23 cellular contexts compared by ENCODE assay signal in genomic region chrX:7263330-7263729, GRCh38.
"Had no signal": no experiment of that assay in that cellular context is flagged by ENCODE, and none has a peak within 500 bp of the region (broad histone marks: within the 10 kb centered on the region; RNA-seq: fewer than 3 reads in every experiment).

No MANE protein-coding gene starts in this region.

- H3K27me3 Mint-ChIP-seq: naive thymus-derived CD4-positive, alpha-beta T cell; stimulated activated memory B cell treated with anti-CD40 and anti-IgM and Interleukin-4, amounts not matched to agents 10 μg/mL and 1 μg/mL and 100 μg/mL, for 72 hours; stimulated activated naive CD8-positive, alpha-beta T cell treated with anti-CD3 and anti-CD28 coated beads, Interleukin-15, Interleukin-2, amounts not matched to agents 100 ng/mL and 50 ng/mL, for 24 hours had no signal

- H3K4me1 ChIP-seq: esophagus squamous epithelium, left ventricle myocardium inferior, lower lobe of right lung, psoas muscle, tibial artery, upper lobe of right lung, vagina had no signal

- DNase-seq: effector memory CD4-positive, alpha-beta T cell; esophagus squamous epithelium; immature natural killer cell; left ventricle myocardium inferior; lower lobe of right lung; mesenchymal stem cell; midbrain; naive thymus-derived CD4-positive, alpha-beta T cell; nephron progenitor cell; psoas muscle; retina; spleen; stimulated activated CD4-positive, alpha-beta T cell treated with anti-CD3 and anti-CD28 coated beads, Interleukin-15, amount 100 ng/mL, for 24 hours; stimulated activated CD4-positive, alpha-beta T cell treated with anti-CD3 and anti-CD28 coated beads, Interleukin-1b, Interleukin-23, amount 100 ng/mL, for 48 hours; stimulated activated CD4-positive, alpha-beta T cell treated with anti-CD3 and anti-CD28 coated beads, Interleukin-4, amount 100 ng/mL, for 24 hours; tibial artery; upper lobe of right lung had no signal

- H3K27ac Mint-ChIP-seq: immature natural killer cell; naive thymus-derived CD4-positive, alpha-beta T cell; nephron progenitor cell; stimulated activated memory B cell treated with anti-CD40 and anti-IgM and Interleukin-4, amounts not matched to agents 10 μg/mL and 1 μg/mL and 100 μg/mL, for 72 hours; stimulated activated naive CD8-positive, alpha-beta T cell treated with anti-CD3 and anti-CD28 coated beads, Interleukin-15, Interleukin-2, amounts not matched to agents 100 ng/mL and 50 ng/mL, for 24 hours had no signal

- H3K4me1 Mint-ChIP-seq: immature natural killer cell; naive thymus-derived CD4-positive, alpha-beta T cell; nephron progenitor cell had no signal

- H3K4me3 Mint-ChIP-seq: immature natural killer cell; naive thymus-derived CD4-positive, alpha-beta T cell; nephron progenitor cell; stimulated activated memory B cell treated with anti-CD40 and anti-IgM and Interleukin-4, amounts not matched to agents 10 μg/mL and 1 μg/mL and 100 μg/mL, for 72 hours; stimulated activated naive CD8-positive, alpha-beta T cell treated with anti-CD3 and anti-CD28 coated beads, Interleukin-15, Interleukin-2, amounts not matched to agents 100 ng/mL and 50 ng/mL, for 24 hours had no signal

- H3K9me3 ChIP-seq: esophagus squamous epithelium, left ventricle myocardium inferior, lower lobe of right lung, neutrophil, psoas muscle, spleen, upper lobe of right lung, vagina had no signal

- H3K27me3 ChIP-seq: esophagus squamous epithelium, neutrophil, spleen, tibial artery, upper lobe of right lung, vagina had no signal

- H3K36me3 ChIP-seq: esophagus squamous epithelium, lower lobe of right lung, neutrophil, upper lobe of right lung, vagina had no signal

- ATAC-seq: lower lobe of right lung; naive thymus-derived CD4-positive, alpha-beta T cell; psoas muscle; sciatic nerve; stimulated activated memory B cell treated with anti-CD40 and anti-IgM and Interleukin-4, amounts not matched to agents 10 μg/mL and 1 μg/mL and 100 μg/mL, for 72 hours; upper lobe of right lung had no signal

- H3K4me3 ChIP-seq: esophagus squamous epithelium, left ventricle myocardium inferior, lower lobe of right lung, psoas muscle, spleen, tibial artery, upper lobe of right lung, vagina had no signal

- H3K9me3 Mint-ChIP-seq: immature natural killer cell; stimulated activated memory B cell treated with anti-CD40 and anti-IgM and Interleukin-4, amounts not matched to agents 10 μg/mL and 1 μg/mL and 100 μg/mL, for 72 hours; stimulated activated naive CD8-positive, alpha-beta T cell treated with anti-CD3 and anti-CD28 coated beads, Interleukin-15, Interleukin-2, amounts not matched to agents 100 ng/mL and 50 ng/mL, for 24 hours had no signal

- H3K27ac ChIP-seq: epithelial cell of prostate, esophagus squamous epithelium, left ventricle myocardium inferior, lower lobe of right lung, neutrophil, psoas muscle, spleen, tibial artery, upper lobe of right lung, vagina had no signal
